Comparison of ENCODE assay signal across 13 cellular contexts in genomic region chr2:239266436-239266770, GRCh38.
DNase-seq lines count a peak whose midpoint lies in the region; ATAC-seq, FAIRE-seq and TF ChIP-seq lines count a peak whose summit lies in the region.
"Had no signal": no experiment of that assay in that cellular context is flagged by ENCODE, and none has a peak within 500 bp of the region (broad histone marks: within the 10 kb centered on the region; RNA-seq: fewer than 3 reads in every experiment).

No MANE protein-coding gene starts in this region.

- H3K4me3 Mint-ChIP-seq in central memory CD8-positive, alpha-beta T cell, result peak overlapping the region; percentile 97
- H3K4me3 Mint-ChIP-seq in nephron progenitor cell, result no peak overlapping the region

- no peak for TF ChIP-seq CTCF in A549 (IDR thresholded peaks at IDR 0.05)
- no peak for TF ChIP-seq CTCF in HL-60 (IDR thresholded peaks at IDR 0.05; ENCODE audit: insufficient read depth, low read length)
- TF ChIP-seq CTCF in nephron progenitor cell (IDR thresholded peaks at IDR 0.05), result no peak

- 95% methylated on average over 4 of the region's 4 CpGs for WGBS in A549 (ENCODE audit: missing lambda C conversion rate)

- H3K36me3 Mint-ChIP-seq in central memory CD8-positive, alpha-beta T cell (ENCODE audit: insufficient read depth), result peaks cover 22% of the 10 kb centered on the region
- peaks cover 5% of the 10 kb centered on the region for H3K36me3 Mint-ChIP-seq in nephron progenitor cell (ENCODE audit: low read depth)

- CTCF ChIA-PET in A549 (lab: Yijun Ruan, JAX), result interaction anchor here (1.0 kb wide), 1 partner anchor 13 kb away, joined by 3 read pairs; no protein-coding TSS in a partner anchor

- H3K27ac ChIP-seq in A549 (peak overlapping the region; percentile 62 to 90; a peak in 5 of 6 replicates), HL-60 (replicated peaks) (peak overlapping the region; percentile 79; the same call in 1 of the 2 replicates)

- TF ChIP-seq POLR2A in A549 (IDR thresholded peaks at IDR 0.05; ENCODE audit: low read length), result no peak

- no peak for TF ChIP-seq RAD21 in A549 (conservative IDR thresholded peaks at IDR 0.05 in 1 of 2, IDR thresholded peaks at IDR 0.05 in 1 of 2)

- H3K9me3 ChIP-seq in A549, result no peaks in the 10 kb centered on the region
- H3K9me3 ChIP-seq: SK-N-SH had no signal

- ATAC-seq in A549, result no peak
- ATAC-seq in central memory CD8-positive, alpha-beta T cell (replicated peaks; ENCODE audit: extremely low read depth, poor library complexity, severe bottlenecking), result no peak

- no peak for TF ChIP-seq EP300 in A549 (IDR thresholded peaks at IDR 0.05)

- no peak for FAIRE-seq in A549 (lab: Jason Lieb, UNC)
- FAIRE-seq: GM12892 had no signal

- H3K27ac Mint-ChIP-seq in central memory CD8-positive, alpha-beta T cell (ENCODE audit: low read depth), result peak overlapping the region; percentile 97
- peak overlapping the region; percentile 13 for H3K27ac Mint-ChIP-seq in nephron progenitor cell

- peaks cover 68% of the 10 kb centered on the region for H3K4me1 Mint-ChIP-seq in central memory CD8-positive, alpha-beta T cell
- peaks cover 83% of the 10 kb centered on the region for H3K4me1 Mint-ChIP-seq in nephron progenitor cell

- H3K27me3 Mint-ChIP-seq in central memory CD8-positive, alpha-beta T cell, result no peaks in the 10 kb centered on the region
- no peaks in the 10 kb centered on the region for H3K27me3 Mint-ChIP-seq in nephron progenitor cell (ENCODE audit: low read depth, poor library complexity)

- POLR2A ChIA-PET in A549 (lab: Yijun Ruan, JAX), result interaction anchor here (1.2 kb wide), 1 partner anchor 9 kb away, joined by 4 read pairs; no protein-coding TSS in a partner anchor

- H3K4me1 ChIP-seq in A549, result peaks cover 59% of the 10 kb centered on the region

- H3K4me3 ChIP-seq in A549 (no peak overlapping the region), HL-60 (replicated peaks; ENCODE audit: insufficient read depth, low read length) (peak overlapping the region; percentile 44)

- H3K4me2 ChIP-seq in A549, result no peak overlapping the region
- H3K4me2 ChIP-seq: SK-N-SH had no signal

- no peak for DNase-seq in A549 (ENCODE audit: low read depth in 1 of 2, low spot score in 1 of 2)
- DNase-seq in HL-60 (ENCODE audit: low read depth in 1 of 2, low spot score in 1 of 2), result no peak
- no peak for DNase-seq in central memory CD8-positive, alpha-beta T cell (ENCODE audit: low spot score in 2 of 2)
- no peak for DNase-seq in nephron progenitor cell
- no peak for DNase-seq in anterior cingulate cortex (lab: John Stamatoyannopoulos, UW)
- DNase-seq in stimulated activated CD4-positive, alpha-beta T cell treated with anti-CD3 and anti-CD28 coated beads, Interleukin-4, amount 100 ng/mL, for 24 hours, result no peak
- no peak for DNase-seq in A172 (ENCODE audit: low spot score)
- DNase-seq in stimulated activated naive CD4-positive, alpha-beta T cell treated with Interleukin-2 at 50 U/mL for 16 hours (lab: John Stamatoyannopoulos, UW), result no peak
- DNase-seq: COR-L47, KBM-7, NCI-H510A, SK-N-SH had no signal

- no peaks in the 10 kb centered on the region for H3K27me3 ChIP-seq in HL-60 (ENCODE audit: insufficient read depth, poor library complexity, severe bottlenecking)

- H3K9me3 Mint-ChIP-seq in central memory CD8-positive, alpha-beta T cell, result no peaks in the 10 kb centered on the region
- H3K9me3 Mint-ChIP-seq in nephron progenitor cell, result no peaks in the 10 kb centered on the region

TF ChIP-seq in A549, 52 proteins besides CTCF, POLR2A, EP300 and RAD21:
- no peak for TF ChIP-seq GATA3 (IDR thresholded peaks at IDR 0.05; ENCODE audit: borderline replicate concordance)
- TF ChIP-seq HDAC2 (IDR thresholded peaks at IDR 0.05), result no peak
- TF ChIP-seq, protein P1, sequence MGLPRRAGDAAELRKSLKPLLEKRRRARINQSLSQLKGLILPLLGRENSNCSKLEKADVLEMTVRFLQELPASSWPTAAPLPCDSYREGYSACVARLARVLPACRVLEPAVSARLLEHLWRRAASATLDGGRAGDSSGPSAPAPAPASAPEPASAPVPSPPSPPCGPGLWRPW (IDR thresholded peaks at IDR 0.05), result no peak
- no peak for TF ChIP-seq KDM5A (IDR thresholded peaks at IDR 0.05)
- TF ChIP-seq MYC (IDR thresholded peaks at IDR 0.05; ENCODE audit: borderline replicate concordance, low read length), result no peak
- no peak for TF ChIP-seq KDM1A (IDR thresholded peaks at IDR 0.05; ENCODE audit: low read depth)
- TF ChIP-seq RFX5 (IDR thresholded peaks at IDR 0.05), result no peak
- no peak for TF ChIP-seq FOSB (CRISPR knock-in tag; IDR thresholded peaks at IDR 0.05)
- TF ChIP-seq HOXB13 (CRISPR knock-in tag; IDR thresholded peaks at IDR 0.05; ENCODE audit: low read depth), result no peak
- TF ChIP-seq MAFK (IDR thresholded peaks at IDR 0.05; ENCODE audit: partially characterized antibody), result no peak
- no peak for TF ChIP-seq MAZ (IDR thresholded peaks at IDR 0.05; ENCODE audit: borderline replicate concordance, low read depth, low read length)
- TF ChIP-seq PBX3 (IDR thresholded peaks at IDR 0.05), result no peak
- TF ChIP-seq ZNF302 (CRISPR knock-in tag; IDR thresholded peaks at IDR 0.05), result no peak
- TF ChIP-seq HOXB5 (CRISPR knock-in tag; IDR thresholded peaks at IDR 0.05), result no peak
- TF ChIP-seq NPAS2 (CRISPR knock-in tag; IDR thresholded peaks at IDR 0.05; ENCODE audit: borderline replicate concordance), result no peak
- TF ChIP-seq CEBPB (IDR thresholded peaks at IDR 0.05), result no peak
- no peak for TF ChIP-seq FOXS1 (CRISPR knock-in tag; IDR thresholded peaks at IDR 0.05)
- TF ChIP-seq SREBF2 (IDR thresholded peaks at IDR 0.05), result no peak
- no peak for TF ChIP-seq ZSCAN20 (CRISPR knock-in tag; IDR thresholded peaks at IDR 0.05)
